Comparison of ENCODE assay signal across 2 cellular contexts in the genomic region with DNA sequence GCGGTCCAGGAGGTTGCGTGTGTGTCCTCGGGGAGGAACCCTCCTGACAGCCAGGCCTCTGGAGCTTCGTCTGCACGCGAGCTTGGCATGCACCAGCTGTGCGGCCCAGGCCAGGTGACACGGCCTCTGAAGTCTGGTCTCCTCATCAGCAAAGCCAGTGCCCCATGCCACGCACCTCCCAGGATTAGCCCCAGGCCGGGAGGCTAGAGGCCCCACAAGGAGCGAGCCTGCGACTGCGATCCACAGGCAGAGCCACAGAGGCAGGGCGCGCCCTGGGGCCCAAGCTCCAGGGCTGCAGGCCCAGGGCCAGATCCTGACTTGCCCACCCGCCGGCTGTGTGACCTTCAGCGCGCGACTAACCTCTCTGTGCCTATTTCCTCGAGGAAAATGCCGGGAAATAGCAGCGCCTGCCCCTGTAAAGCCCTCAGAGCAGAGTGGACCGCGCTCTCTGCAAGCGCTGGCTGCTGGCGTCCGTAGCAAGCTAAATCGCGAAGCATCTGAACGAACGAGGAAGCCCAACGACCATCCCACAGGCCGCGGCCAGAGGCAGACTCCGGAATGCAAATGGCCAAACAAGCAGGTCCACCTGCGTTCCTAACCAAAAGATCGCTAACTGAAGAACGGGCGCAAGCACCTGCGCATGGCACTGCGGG.
A peak's percentile ranks its signal among the peaks of the same experiment; 100 is the strongest.
TF ChIP-seq lines count a peak whose summit lies in the region.

No MANE protein-coding gene starts in this region.

TF ChIP-seq in HEK293, 187 proteins besides CTCF, POLR2A, EP300 and RAD21 (continued from another document and continues in another):
- TF ChIP-seq SALL2 (tag by site-specific recombination; IDR thresholded peaks at IDR 0.05; ENCODE audit: borderline replicate concordance) (no peak), ZNF610 (tag by site-specific recombination; IDR thresholded peaks at IDR 0.05; ENCODE audit: borderline replicate concordance) (no peak), ZNF501 (tag by site-specific recombination; IDR thresholded peaks at IDR 0.05) (no peak), ZNF596 (tag by site-specific recombination; IDR thresholded peaks at IDR 0.05) (no peak), ZNF175 (tag by site-specific recombination; IDR thresholded peaks at IDR 0.05) (no peak), ZNF2 (tag by site-specific recombination; IDR thresholded peaks at IDR 0.05) (peak; percentile 59; the same call in 1 of the 2 replicates), ZNF280D (tag by site-specific recombination; IDR thresholded peaks at IDR 0.05) (no peak), ZNF677 (tag by site-specific recombination; IDR thresholded peaks at IDR 0.05) (no peak), BCL11B (tag by site-specific recombination; IDR thresholded peaks at IDR 0.05; ENCODE audit: low read depth) (no peak), ZNF133 (tag by site-specific recombination; IDR thresholded peaks at IDR 0.05) (no peak), ZNF660 (tag by site-specific recombination; IDR thresholded peaks at IDR 0.05) (no peak), ZNF37A (tag by site-specific recombination; IDR thresholded peaks at IDR 0.05) (no peak), ZNF785 (tag by site-specific recombination; IDR thresholded peaks at IDR 0.05) (peak; percentile 41; the same call in 1 of the 2 replicates)
- TF ChIP-seq, protein P1, sequence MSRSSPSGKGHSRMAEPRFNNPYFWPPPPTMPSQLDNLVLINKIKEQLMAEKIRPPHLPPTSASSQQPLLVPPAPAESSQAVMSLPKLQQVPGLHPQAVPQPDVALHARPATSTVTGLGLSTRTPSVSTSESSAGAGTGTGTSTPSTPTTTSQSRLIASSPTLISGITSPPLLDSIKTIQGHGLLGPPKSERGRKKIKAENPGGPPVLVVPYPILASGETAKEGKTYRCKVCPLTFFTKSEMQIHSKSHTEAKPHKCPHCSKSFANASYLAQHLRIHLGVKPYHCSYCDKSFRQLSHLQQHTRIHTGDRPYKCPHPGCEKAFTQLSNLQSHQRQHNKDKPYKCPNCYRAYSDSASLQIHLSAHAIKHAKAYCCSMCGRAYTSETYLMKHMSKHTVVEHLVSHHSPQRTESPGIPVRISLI (tag by site-specific recombination; IDR thresholded peaks at IDR 0.05) = no peak
- TF ChIP-seq, protein P2, sequence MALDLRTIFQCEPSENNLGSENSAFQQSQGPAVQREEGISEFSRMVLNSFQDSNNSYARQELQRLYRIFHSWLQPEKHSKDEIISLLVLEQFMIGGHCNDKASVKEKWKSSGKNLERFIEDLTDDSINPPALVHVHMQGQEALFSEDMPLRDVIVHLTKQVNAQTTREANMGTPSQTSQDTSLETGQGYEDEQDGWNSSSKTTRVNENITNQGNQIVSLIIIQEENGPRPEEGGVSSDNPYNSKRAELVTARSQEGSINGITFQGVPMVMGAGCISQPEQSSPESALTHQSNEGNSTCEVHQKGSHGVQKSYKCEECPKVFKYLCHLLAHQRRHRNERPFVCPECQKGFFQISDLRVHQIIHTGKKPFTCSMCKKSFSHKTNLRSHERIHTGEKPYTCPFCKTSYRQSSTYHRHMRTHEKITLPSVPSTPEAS (tag by site-specific recombination; IDR thresholded peaks at IDR 0.05) = no peak
- TF ChIP-seq, protein P3, sequence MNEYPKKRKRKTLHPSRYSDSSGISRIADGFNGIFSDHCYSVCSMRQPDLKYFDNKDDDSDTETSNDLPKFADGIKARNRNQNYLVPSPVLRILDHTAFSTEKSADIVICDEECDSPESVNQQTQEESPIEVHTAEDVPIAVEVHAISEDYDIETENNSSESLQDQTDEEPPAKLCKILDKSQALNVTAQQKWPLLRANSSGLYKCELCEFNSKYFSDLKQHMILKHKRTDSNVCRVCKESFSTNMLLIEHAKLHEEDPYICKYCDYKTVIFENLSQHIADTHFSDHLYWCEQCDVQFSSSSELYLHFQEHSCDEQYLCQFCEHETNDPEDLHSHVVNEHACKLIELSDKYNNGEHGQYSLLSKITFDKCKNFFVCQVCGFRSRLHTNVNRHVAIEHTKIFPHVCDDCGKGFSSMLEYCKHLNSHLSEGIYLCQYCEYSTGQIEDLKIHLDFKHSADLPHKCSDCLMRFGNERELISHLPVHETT (tag by site-specific recombination; IDR thresholded peaks at IDR 0.05) = no peak
- TF ChIP-seq, protein P4, sequence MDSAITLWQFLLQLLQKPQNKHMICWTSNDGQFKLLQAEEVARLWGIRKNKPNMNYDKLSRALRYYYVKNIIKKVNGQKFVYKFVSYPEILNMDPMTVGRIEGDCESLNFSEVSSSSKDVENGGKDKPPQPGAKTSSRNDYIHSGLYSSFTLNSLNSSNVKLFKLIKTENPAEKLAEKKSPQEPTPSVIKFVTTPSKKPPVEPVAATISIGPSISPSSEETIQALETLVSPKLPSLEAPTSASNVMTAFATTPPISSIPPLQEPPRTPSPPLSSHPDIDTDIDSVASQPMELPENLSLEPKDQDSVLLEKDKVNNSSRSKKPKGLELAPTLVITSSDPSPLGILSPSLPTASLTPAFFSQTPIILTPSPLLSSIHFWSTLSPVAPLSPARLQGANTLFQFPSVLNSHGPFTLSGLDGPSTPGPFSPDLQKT (IDR thresholded peaks at IDR 0.05; ENCODE audit: borderline replicate concordance, low read depth, low read length) = no peak

TF ChIP-seq in liver, 16 proteins besides CTCF, POLR2A, EP300 and RAD21 (continued from another document):
- TF ChIP-seq, protein P5, sequence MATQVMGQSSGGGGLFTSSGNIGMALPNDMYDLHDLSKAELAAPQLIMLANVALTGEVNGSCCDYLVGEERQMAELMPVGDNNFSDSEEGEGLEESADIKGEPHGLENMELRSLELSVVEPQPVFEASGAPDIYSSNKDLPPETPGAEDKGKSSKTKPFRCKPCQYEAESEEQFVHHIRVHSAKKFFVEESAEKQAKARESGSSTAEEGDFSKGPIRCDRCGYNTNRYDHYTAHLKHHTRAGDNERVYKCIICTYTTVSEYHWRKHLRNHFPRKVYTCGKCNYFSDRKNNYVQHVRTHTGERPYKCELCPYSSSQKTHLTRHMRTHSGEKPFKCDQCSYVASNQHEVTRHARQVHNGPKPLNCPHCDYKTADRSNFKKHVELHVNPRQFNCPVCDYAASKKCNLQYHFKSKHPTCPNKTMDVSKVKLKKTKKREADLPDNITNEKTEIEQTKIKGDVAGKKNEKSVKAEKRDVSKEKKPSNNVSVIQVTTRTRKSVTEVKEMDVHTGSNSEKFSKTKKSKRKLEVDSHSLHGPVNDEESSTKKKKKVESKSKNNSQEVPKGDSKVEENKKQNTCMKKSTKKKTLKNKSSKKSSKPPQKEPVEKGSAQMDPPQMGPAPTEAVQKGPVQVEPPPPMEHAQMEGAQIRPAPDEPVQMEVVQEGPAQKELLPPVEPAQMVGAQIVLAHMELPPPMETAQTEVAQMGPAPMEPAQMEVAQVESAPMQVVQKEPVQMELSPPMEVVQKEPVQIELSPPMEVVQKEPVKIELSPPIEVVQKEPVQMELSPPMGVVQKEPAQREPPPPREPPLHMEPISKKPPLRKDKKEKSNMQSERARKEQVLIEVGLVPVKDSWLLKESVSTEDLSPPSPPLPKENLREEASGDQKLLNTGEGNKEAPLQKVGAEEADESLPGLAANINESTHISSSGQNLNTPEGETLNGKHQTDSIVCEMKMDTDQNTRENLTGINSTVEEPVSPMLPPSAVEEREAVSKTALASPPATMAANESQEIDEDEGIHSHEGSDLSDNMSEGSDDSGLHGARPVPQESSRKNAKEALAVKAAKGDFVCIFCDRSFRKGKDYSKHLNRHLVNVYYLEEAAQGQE (IDR thresholded peaks at IDR 0.05) = no peak
- no peak for TF ChIP-seq SP1 (IDR thresholded peaks at IDR 0.05)
- TF ChIP-seq HNF4A (conservative IDR thresholded peaks at IDR 0.05) = no peak
- TF ChIP-seq FOXA2 (IDR thresholded peaks at IDR 0.05) = no peak
- TF ChIP-seq FOXA1 (IDR thresholded peaks at IDR 0.05) = no peak
- no peak for TF ChIP-seq EGR1 (IDR thresholded peaks at IDR 0.05; ENCODE audit: low read depth in 2 of 2)
- TF ChIP-seq JUND (IDR thresholded peaks at IDR 0.05) = no peak
- no peak for TF ChIP-seq TAF1 (conservative IDR thresholded peaks at IDR 0.05)
- no peak for TF ChIP-seq NR2F2 (IDR thresholded peaks at IDR 0.05)
- TF ChIP-seq ATF3 (IDR thresholded peaks at IDR 0.05) = no peak
